8 cellular contexts compared by ENCODE assay signal in genomic region chr6:79544299-79544927, GRCh38. TPM values are rescaled to one million over a fixed set of nuclear protein-coding genes. Genes with fewer than 3 reads are reported as not detected.
A peak's percentile ranks its signal among the peaks of the same experiment; 100 is the strongest.
DNase-seq lines count a peak whose midpoint lies in the region; ATAC-seq and TF ChIP-seq lines count a peak whose summit lies in the region.

No MANE protein-coding gene starts in this region.

- POLR2A ChIA-PET in CD4-positive, alpha-beta memory T cell (lab: Charles Lee; ENCODE audit: partially characterized antibody), result no interaction called here

- CTCF ChIA-PET in CD4-positive, alpha-beta memory T cell (lab: Charles Lee; ENCODE audit: partially characterized antibody), result no interaction called here

- H3K9me3 ChIP-seq in BLaER1, result no peaks in the 10 kb centered on the region
- H3K9me3 ChIP-seq in CD4-positive, alpha-beta memory T cell (ENCODE audit: control insufficient read depth in 1 of 2, low read length in 2 of 2), result no peaks in the 10 kb centered on the region

- DNase-seq in astrocyte of the cerebellum (ENCODE audit: low read depth), result peak; percentile 89
- peak; percentile 61 for DNase-seq in medulla oblongata (ENCODE audit: extremely low spot score)
- no peak for DNase-seq in SW 1271 (lab: John Stamatoyannopoulos, UW)
- no peak for DNase-seq in CD4-positive, alpha-beta memory T cell
- no peak for DNase-seq in mucosa of gallbladder (ENCODE audit: low spot score)

- peaks cover 13% of the 10 kb centered on the region for H3K4me1 ChIP-seq in BLaER1
- no peaks in the 10 kb centered on the region for H3K4me1 ChIP-seq in CD4-positive, alpha-beta memory T cell (ENCODE audit: insufficient read depth, low read length)

- no peaks in the 10 kb centered on the region for H3K36me3 Mint-ChIP-seq in CD4-positive, alpha-beta memory T cell

- ATAC-seq in GM19397 (IDR thresholded peaks at IDR 0.05; ENCODE audit: unreplicated experiment), result peak; percentile 64
- peak; percentile 51 for ATAC-seq in HG03342 (IDR thresholded peaks at IDR 0.05; ENCODE audit: unreplicated experiment)

- H3K4me3 ChIP-seq in BLaER1, result no peak overlapping the region
- H3K4me3 ChIP-seq in astrocyte of the cerebellum (ENCODE audit: low read depth, low read length), result no peak overlapping the region
- no peak overlapping the region for H3K4me3 ChIP-seq in CD4-positive, alpha-beta memory T cell (ENCODE audit: low read length in 2 of 2)

- H3K4me2 ChIP-seq in BLaER1, result peak overlapping the region; percentile 30

- no peaks in the 10 kb centered on the region for H3K4me1 Mint-ChIP-seq in CD4-positive, alpha-beta memory T cell

- H3K4me3 Mint-ChIP-seq in CD4-positive, alpha-beta memory T cell, result no peak overlapping the region

- H3K27ac ChIP-seq in BLaER1, result no peak overlapping the region
- no peak overlapping the region for H3K27ac ChIP-seq in CD4-positive, alpha-beta memory T cell (ENCODE audit: low read depth, low read length)

- in situ Hi-C loops in astrocyte of the cerebellum (cut with HindIII; ENCODE audit: low sequenced_read_pairs), result no loop called here

- intact Hi-C loops in CD4-positive, alpha-beta memory T cell (cut with micrococcal nuclease), result no loop called here

- no peak for TF ChIP-seq CTCF in astrocyte of the cerebellum (IDR thresholded peaks at IDR 0.05; ENCODE audit: low read depth, low read length, missing control alignments)

- no peak overlapping the region for H3K9ac ChIP-seq in BLaER1

- no peaks in the 10 kb centered on the region for H3K36me3 ChIP-seq in BLaER1
- H3K36me3 ChIP-seq in CD4-positive, alpha-beta memory T cell (ENCODE audit: insufficient read depth, low read length), result no peaks in the 10 kb centered on the region

- no peaks in the 10 kb centered on the region for H4K20me1 ChIP-seq in BLaER1

- no peaks in the 10 kb centered on the region for H3K27me3 ChIP-seq in BLaER1
- H3K27me3 ChIP-seq in CD4-positive, alpha-beta memory T cell (ENCODE audit: insufficient read depth, low read length), result no peaks in the 10 kb centered on the region

- H3K27me3 Mint-ChIP-seq in CD4-positive, alpha-beta memory T cell, result peaks cover 5 to 11% of the 10 kb centered on the region in 2 donors

- H3K9me3 Mint-ChIP-seq in CD4-positive, alpha-beta memory T cell, result no peaks in the 10 kb centered on the region

- no peak overlapping the region for H3K27ac Mint-ChIP-seq in CD4-positive, alpha-beta memory T cell

RNA-seq across cellular contexts. Expression of gene LCA5, which starts 7.2 kb away (rescaled TPM):
- under 1 TPM; 0.22 to 0.23 TPM for total RNA-seq in CD4-positive, alpha-beta memory T cell
- polyA plus RNA-seq in CD4-positive, alpha-beta memory T cell, result under 1 TPM in 1 of 2 donors, not detected in 1; 0.06 TPM
- total RNA-seq in mucosa of gallbladder, result 5.7 TPM

Comparison
In these comparisons a context has a peak if more than half of its experiments do, and no peak if none do; other contexts are left out.
1. DNase-seq: peak in astrocyte of the cerebellum (single experiment) and medulla oblongata (single experiment); none in SW 1271 (0 of 2), CD4-positive, alpha-beta memory T cell (0 of 5) and mucosa of gallbladder (single experiment).